Comparison of ENCODE assay signal across 1 cellular context in genomic region chr16:75433732-75434413, GRCh38.
TF ChIP-seq lines count a peak whose summit lies in the region.

No MANE protein-coding gene starts in this region.

TF ChIP-seq in HepG2, 621 proteins besides CTCF, POLR2A, EP300 and RAD21 (continued from another document and continues in another):
- TF ChIP-seq ZNF407 (CRISPR knock-in tag; IDR thresholded peaks at IDR 0.05; ENCODE audit: not compliant biosample characterization) (no peak), RORA (CRISPR knock-in tag; IDR thresholded peaks at IDR 0.05) (no peak), ZKSCAN8 (CRISPR knock-in tag; IDR thresholded peaks at IDR 0.05; ENCODE audit: borderline replicate concordance) (no peak; the same call in 1 of the 2 replicates), ZNF75D (CRISPR knock-in tag; IDR thresholded peaks at IDR 0.05; ENCODE audit: borderline replicate concordance) (no peak), ZKSCAN5 (CRISPR knock-in tag; IDR thresholded peaks at IDR 0.05) (no peak), HNF1A (IDR thresholded peaks at IDR 0.05; ENCODE audit: low read depth) (no peak), HNF1A (CRISPR knock-in tag; IDR thresholded peaks at IDR 0.05; ENCODE audit: borderline replicate concordance) (no peak), NR3C1 (CRISPR knock-in tag; IDR thresholded peaks at IDR 0.05) (no peak), ZEB1 (IDR thresholded peaks at IDR 0.05; ENCODE audit: insufficient replicate concordance, low read depth) (peak; percentile 29), ZNF451 (CRISPR knock-in tag; IDR thresholded peaks at IDR 0.05) (no peak), ZNF878 (CRISPR knock-in tag; IDR thresholded peaks at IDR 0.05) (no peak), ZNF7 (CRISPR knock-in tag; IDR thresholded peaks at IDR 0.05) (peak; percentile 55), NBN (conservative IDR thresholded peaks at IDR 0.05) (no peak), HES4 (CRISPR knock-in tag; IDR thresholded peaks at IDR 0.05; ENCODE audit: borderline replicate concordance) (peak; percentile 73), MTF2 (CRISPR knock-in tag; IDR thresholded peaks at IDR 0.05; ENCODE audit: borderline replicate concordance) (no peak), ZFP37 (CRISPR knock-in tag; IDR thresholded peaks at IDR 0.05; ENCODE audit: borderline replicate concordance) (peak; percentile 41; the same call in 1 of the 2 replicates), ZNF83 (CRISPR knock-in tag; IDR thresholded peaks at IDR 0.05; ENCODE audit: borderline replicate concordance) (no peak), SNAI1 (CRISPR knock-in tag; IDR thresholded peaks at IDR 0.05; ENCODE audit: borderline replicate concordance) (no peak), ATF3 (CRISPR knock-in tag; IDR thresholded peaks at IDR 0.05) (no peak), ZBTB10 (CRISPR knock-in tag; IDR thresholded peaks at IDR 0.05; ENCODE audit: borderline replicate concordance) (peak; percentile 88), ZBTB44 (CRISPR knock-in tag; IDR thresholded peaks at IDR 0.05) (no peak), ATF2 (CRISPR knock-in tag; IDR thresholded peaks at IDR 0.05) (no peak), KDM3A (CRISPR knock-in tag; IDR thresholded peaks at IDR 0.05; ENCODE audit: low read depth) (0 out of 2 replicates have a peak, but pooled peaks have one; percentile 49), ZNF605 (CRISPR knock-in tag; IDR thresholded peaks at IDR 0.05) (peak; percentile 34; the same call in 1 of the 2 replicates), ARID2 (CRISPR knock-in tag; IDR thresholded peaks at IDR 0.05; ENCODE audit: borderline replicate concordance) (no peak), POGZ (CRISPR knock-in tag; IDR thresholded peaks at IDR 0.05) (no peak), ZFP36L1 (CRISPR knock-in tag; IDR thresholded peaks at IDR 0.05) (peak; percentile 36; the same call in 1 of the 2 replicates), ZNF274 (CRISPR knock-in tag; IDR thresholded peaks at IDR 0.05) (no peak; the same call in 1 of the 2 replicates)
- TF ChIP-seq, protein P1, sequence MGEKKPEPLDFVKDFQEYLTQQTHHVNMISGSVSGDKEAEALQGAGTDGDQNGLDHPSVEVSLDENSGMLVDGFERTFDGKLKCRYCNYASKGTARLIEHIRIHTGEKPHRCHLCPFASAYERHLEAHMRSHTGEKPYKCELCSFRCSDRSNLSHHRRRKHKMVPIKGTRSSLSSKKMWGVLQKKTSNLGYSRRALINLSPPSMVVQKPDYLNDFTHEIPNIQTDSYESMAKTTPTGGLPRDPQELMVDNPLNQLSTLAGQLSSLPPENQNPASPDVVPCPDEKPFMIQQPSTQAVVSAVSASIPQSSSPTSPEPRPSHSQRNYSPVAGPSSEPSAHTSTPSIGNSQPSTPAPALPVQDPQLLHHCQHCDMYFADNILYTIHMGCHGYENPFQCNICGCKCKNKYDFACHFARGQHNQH (CRISPR knock-in tag; IDR thresholded peaks at IDR 0.05) = no peak; the same call in 1 of the 2 replicates
- TF ChIP-seq, protein P2, sequence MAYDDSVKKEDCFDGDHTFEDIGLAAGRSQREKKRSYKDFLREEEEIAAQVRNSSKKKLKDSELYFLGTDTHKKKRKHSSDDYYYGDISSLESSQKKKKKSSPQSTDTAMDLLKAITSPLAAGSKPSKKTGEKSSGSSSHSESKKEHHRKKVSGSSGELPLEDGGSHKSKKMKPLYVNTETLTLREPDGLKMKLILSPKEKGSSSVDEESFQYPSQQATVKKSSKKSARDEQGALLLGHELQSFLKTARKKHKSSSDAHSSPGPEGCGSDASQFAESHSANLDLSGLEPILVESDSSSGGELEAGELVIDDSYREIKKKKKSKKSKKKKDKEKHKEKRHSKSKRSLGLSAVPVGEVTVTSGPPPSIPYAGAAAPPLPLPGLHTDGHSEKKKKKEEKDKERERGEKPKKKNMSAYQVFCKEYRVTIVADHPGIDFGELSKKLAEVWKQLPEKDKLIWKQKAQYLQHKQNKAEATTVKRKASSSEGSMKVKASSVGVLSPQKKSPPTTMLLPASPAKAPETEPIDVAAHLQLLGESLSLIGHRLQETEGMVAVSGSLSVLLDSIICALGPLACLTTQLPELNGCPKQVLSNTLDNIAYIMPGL (CRISPR knock-in tag; IDR thresholded peaks at IDR 0.05; ENCODE audit: borderline replicate concordance in 1 of 2, low read depth in 1 of 2) = no peak; a peak in 1 of 4 replicates
- TF ChIP-seq, protein P3, sequence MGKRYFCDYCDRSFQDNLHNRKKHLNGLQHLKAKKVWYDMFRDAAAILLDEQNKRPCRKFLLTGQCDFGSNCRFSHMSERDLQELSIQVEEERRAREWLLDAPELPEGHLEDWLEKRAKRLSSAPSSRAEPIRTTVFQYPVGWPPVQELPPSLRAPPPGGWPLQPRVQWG (CRISPR knock-in tag; IDR thresholded peaks at IDR 0.05; ENCODE audit: borderline replicate concordance, low read depth) = no peak
- TF ChIP-seq, protein P4, sequence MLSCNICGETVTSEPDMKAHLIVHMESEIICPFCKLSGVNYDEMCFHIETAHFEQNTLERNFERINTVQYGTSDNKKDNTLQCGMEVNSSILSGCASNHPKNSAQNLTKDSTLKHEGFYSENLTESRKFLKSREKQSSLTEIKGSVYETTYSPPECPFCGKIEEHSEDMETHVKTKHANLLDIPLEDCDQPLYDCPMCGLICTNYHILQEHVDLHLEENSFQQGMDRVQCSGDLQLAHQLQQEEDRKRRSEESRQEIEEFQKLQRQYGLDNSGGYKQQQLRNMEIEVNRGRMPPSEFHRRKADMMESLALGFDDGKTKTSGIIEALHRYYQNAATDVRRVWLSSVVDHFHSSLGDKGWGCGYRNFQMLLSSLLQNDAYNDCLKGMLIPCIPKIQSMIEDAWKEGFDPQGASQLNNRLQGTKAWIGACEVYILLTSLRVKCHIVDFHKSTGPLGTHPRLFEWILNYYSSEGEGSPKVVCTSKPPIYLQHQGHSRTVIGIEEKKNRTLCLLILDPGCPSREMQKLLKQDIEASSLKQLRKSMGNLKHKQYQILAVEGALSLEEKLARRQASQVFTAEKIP (CRISPR knock-in tag; IDR thresholded peaks at IDR 0.05; ENCODE audit: borderline replicate concordance) = no peak
